ENCODE assay signal across 8 cellular contexts in the genomic region with DNA sequence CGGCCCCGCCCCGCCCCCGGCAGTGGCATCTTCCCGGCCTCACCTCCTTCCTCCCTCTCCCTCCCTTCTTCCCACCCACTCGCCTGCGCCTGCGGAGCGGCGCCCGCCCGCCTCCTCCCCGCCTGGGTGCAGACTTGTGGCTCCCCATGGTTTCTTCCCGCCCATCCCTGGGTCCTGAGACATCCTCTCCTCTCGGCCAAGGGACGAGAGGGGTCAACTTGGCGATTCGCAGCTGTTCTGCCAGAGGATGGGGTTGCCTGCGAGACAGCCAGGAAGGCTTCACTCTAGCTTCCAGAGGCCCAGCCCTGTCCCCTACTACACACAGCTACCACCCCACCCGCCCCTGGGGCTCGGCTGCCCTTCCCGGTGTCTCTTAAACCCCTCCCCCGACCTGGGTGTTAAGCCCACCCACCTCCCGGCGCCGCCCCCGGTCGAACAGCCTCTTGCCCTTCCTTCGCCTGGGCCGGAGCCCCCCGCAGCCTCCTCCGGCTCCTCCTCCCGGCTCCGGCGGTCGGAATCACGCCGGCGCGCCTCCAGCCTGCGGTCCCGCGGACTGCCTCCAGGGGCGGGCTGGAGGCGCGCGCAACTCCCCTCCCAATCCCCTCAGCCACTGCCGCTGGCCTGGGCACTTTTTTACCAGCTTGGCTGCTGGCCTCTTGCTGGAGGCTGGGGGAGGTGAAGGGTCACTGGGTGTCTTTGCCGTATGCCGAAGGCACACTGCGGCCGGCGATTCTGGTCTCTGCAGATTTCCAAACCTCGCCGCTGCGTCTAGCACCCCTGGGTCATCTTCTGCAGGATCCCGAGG. TPM values are rescaled to one million over a fixed set of nuclear protein-coding genes. Genes with fewer than 3 reads are reported as not detected.
DNase-seq lines count a peak whose midpoint lies in the region; ATAC-seq and TF ChIP-seq lines count a peak whose summit lies in the region.

No MANE protein-coding gene starts in this region.

- peaks cover 28% of the 10 kb centered on the region for H4K20me1 ChIP-seq in Karpas-422 (ENCODE audit: insufficient read depth, low read depth, low read length)

- H3K79me2 ChIP-seq in Karpas-422 (ENCODE audit: low read length) = peaks cover 67% of the 10 kb centered on the region

- H3K9me3 ChIP-seq in Karpas-422 (ENCODE audit: low read length) (no peaks in the 10 kb centered on the region), neuron (ENCODE audit: low read length) (no peaks in the 10 kb centered on the region), subcutaneous abdominal adipose tissue (ENCODE audit: control insufficient read depth in 5 of 5, low read length in 5 of 5) (no peaks in the 10 kb centered on the region)

- peaks cover 10% of the 10 kb centered on the region; the same call in 1 of the 2 replicates for H3K36me3 ChIP-seq in Karpas-422 (ENCODE audit: insufficient read depth, low read length)
- H3K36me3 ChIP-seq in neuron (ENCODE audit: insufficient read depth, low read length) = no peaks in the 10 kb centered on the region
- H3K36me3 ChIP-seq in subcutaneous abdominal adipose tissue (ENCODE audit: control insufficient read depth in 5 of 5, insufficient read depth in 5 of 5, low read length in 5 of 5) = peaks cover 0 to 2% (median 0%) of the 10 kb centered on the region in 5 donors

- ATAC-seq in GM21723 (IDR thresholded peaks at IDR 0.05; ENCODE audit: unreplicated experiment) (peak; percentile 44), foreskin keratinocyte (peak; percentile 71)

- H3K4me2 ChIP-seq in Karpas-422 (ENCODE audit: low read depth, low read length, poor library complexity, severe bottlenecking) = peak overlapping the region; percentile 92

- DNase-seq in DMS79 treated with DMSO at 0.1 percent for 48 hours (lab: John Stamatoyannopoulos, UW) (peak; percentile 52), Karpas-422 (peak; percentile 94), SHP77 (lab: John Stamatoyannopoulos, UW) (peak; percentile 79 to 82), foreskin keratinocyte (peak; percentile 88 to 91)
- peak; percentile 67 for DNase-seq in activated gamma-delta T cell treated with anti-CD3 and anti-CD28 coated beads, Interleukin-2, amount 50 U/mL, for 16 hours (ENCODE audit: low read depth)

- no peaks in the 10 kb centered on the region for H3K27me3 ChIP-seq in Karpas-422 (ENCODE audit: low read length)
- H3K27me3 ChIP-seq in foreskin keratinocyte = no peaks in the 10 kb centered on the region
- peaks cover 30% of the 10 kb centered on the region for H3K27me3 ChIP-seq in neuron (ENCODE audit: insufficient read depth, low read length)
- H3K27me3 ChIP-seq in subcutaneous abdominal adipose tissue (ENCODE audit: control insufficient read depth in 5 of 5, insufficient read depth in 4 of 5, low read length in 5 of 5) = no peaks in the 10 kb centered on the region

- TF ChIP-seq CTCF in foreskin keratinocyte (conservative IDR thresholded peaks at IDR 0.05) = peak; percentile 82

- H3K4me3 ChIP-seq in Karpas-422 (ENCODE audit: low read length) (peak overlapping the region; percentile 94), neuron (ENCODE audit: low read length) (peak overlapping the region; percentile 62), subcutaneous abdominal adipose tissue (ENCODE audit: low read depth in 1 of 5, low read length in 5 of 5) (peak overlapping the region; percentile 79 to 90 (median 84))

- H3K27ac ChIP-seq in Karpas-422 (ENCODE audit: low read length) = peak overlapping the region; percentile 97
- no peak overlapping the region for H3K27ac ChIP-seq in foreskin keratinocyte
- H3K27ac ChIP-seq in subcutaneous abdominal adipose tissue (ENCODE audit: low read depth, low read length) = peak overlapping the region; percentile 95

- H3K9ac ChIP-seq in Karpas-422 (ENCODE audit: low read length) = peak overlapping the region; percentile 99
- H3K9ac ChIP-seq in subcutaneous abdominal adipose tissue (ENCODE audit: low read length in 5 of 5) = peak overlapping the region in 4 of 5 donors; percentile 28 to 76 (median 68)

- no peaks in the 10 kb centered on the region for H3K9me2 ChIP-seq in Karpas-422 (replicated peaks; ENCODE audit: insufficient read depth, low read length)

- H3K4me1 ChIP-seq in Karpas-422 (ENCODE audit: low read length) (peaks cover 66% of the 10 kb centered on the region), foreskin keratinocyte (no peaks in the 10 kb centered on the region), neuron (ENCODE audit: insufficient read depth, low read length) (peaks cover 29% of the 10 kb centered on the region), subcutaneous abdominal adipose tissue (ENCODE audit: control insufficient read depth in 5 of 5, insufficient read depth in 5 of 5, low read length in 5 of 5) (peaks cover 5 to 49% (median 48%) of the 10 kb centered on the region in 5 donors)

- H2AFZ ChIP-seq in Karpas-422 (ENCODE audit: low read length) = no peak overlapping the region
- peak overlapping the region; percentile 95 for H2AFZ ChIP-seq in neuron (ENCODE audit: low read depth, low read length)

RNA-seq across cellular contexts. Expression of gene JADE2, which starts 1.9 kb away (rescaled TPM):
- total RNA-seq in Karpas-422 (2014; rRNA removed; shearing (Covaris generic); ENCODE audit: low replicate concordance) = 82.1 and 139 TPM in 2 replicates
- total RNA-seq in foreskin keratinocyte = 31.7 and 34.0 TPM in 2 replicates
- 10.1 and 11.7 TPM in 2 replicates for polyA plus RNA-seq in foreskin keratinocyte
